1 cellular context compared by ENCODE assay signal in genomic region chr19:7681336-7682174, GRCh38.
TF ChIP-seq lines count a peak whose summit lies in the region.

No MANE protein-coding gene starts in this region.

TF ChIP-seq in GM12878, 131 proteins besides CTCF, POLR2A, EP300 and RAD21 (continued from another document):
- TF ChIP-seq CBX3 (IDR thresholded peaks at IDR 0.05; ENCODE audit: borderline replicate concordance, low read depth): no peak
- TF ChIP-seq ZBTB40 (IDR thresholded peaks at IDR 0.05; ENCODE audit: borderline replicate concordance): no peak
- TF ChIP-seq FOXM1 (IDR thresholded peaks at IDR 0.05; ENCODE audit: low read depth, low read length): no peak
- no peak for TF ChIP-seq SREBF1 (IDR thresholded peaks at IDR 0.05; ENCODE audit: low read length)
- TF ChIP-seq POLR2AphosphoS2 (IDR thresholded peaks at IDR 0.05; ENCODE audit: low read depth, low read length): no peak
- TF ChIP-seq, protein P1, sequence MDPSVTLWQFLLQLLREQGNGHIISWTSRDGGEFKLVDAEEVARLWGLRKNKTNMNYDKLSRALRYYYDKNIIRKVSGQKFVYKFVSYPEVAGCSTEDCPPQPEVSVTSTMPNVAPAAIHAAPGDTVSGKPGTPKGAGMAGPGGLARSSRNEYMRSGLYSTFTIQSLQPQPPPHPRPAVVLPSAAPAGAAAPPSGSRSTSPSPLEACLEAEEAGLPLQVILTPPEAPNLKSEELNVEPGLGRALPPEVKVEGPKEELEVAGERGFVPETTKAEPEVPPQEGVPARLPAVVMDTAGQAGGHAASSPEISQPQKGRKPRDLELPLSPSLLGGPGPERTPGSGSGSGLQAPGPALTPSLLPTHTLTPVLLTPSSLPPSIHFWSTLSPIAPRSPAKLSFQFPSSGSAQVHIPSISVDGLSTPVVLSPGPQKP (IDR thresholded peaks at IDR 0.05; ENCODE audit: low read depth, low read length): no peak
- TF ChIP-seq, protein P2, sequence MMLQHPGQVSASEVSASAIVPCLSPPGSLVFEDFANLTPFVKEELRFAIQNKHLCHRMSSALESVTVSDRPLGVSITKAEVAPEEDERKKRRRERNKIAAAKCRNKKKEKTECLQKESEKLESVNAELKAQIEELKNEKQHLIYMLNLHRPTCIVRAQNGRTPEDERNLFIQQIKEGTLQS (IDR thresholded peaks at IDR 0.05; ENCODE audit: borderline replicate concordance, extremely low read depth, low read depth, low read length): no peak
